14 cellular contexts compared by ENCODE assay signal in the genomic region with DNA sequence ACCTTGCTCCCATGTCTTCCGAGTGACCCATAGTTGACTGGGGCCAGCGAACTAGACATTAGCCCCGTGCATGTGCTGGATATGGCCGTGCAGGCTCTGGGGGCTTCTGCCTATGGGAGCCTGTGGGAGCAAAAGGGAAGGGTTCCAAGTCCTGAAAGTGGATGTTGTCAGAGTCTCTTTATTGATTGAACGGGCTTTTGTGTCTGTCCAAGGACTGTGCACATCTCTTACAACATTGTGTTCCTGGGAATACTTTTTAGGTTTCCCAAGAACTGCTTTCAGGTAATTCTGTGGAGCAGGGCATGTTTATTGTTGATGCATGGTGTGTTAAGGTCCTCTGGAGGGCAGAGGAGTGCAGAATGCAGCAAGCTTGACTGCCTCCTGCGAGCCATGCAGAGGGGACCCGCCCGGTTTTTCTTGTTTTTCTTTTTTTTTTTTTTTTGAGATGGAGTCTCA. TPM values are rescaled to one million over a fixed set of nuclear protein-coding genes. Genes with fewer than 3 reads are reported as not detected.
DNase-seq lines count a peak whose midpoint lies in the region; ATAC-seq, FAIRE-seq and TF ChIP-seq lines count a peak whose summit lies in the region.
"Had no signal": no experiment of that assay in that cellular context is flagged by ENCODE, and none has a peak within 500 bp of the region (broad histone marks: within the 10 kb centered on the region; RNA-seq: fewer than 3 reads in every experiment).

No MANE protein-coding gene starts in this region.

- H3K4me3 Mint-ChIP-seq in CD4-positive, CD25-positive, alpha-beta regulatory T cell, result peak overlapping the region in 3 of 4 donors; percentile 8 to 77 (median 59)

- no peak overlapping the region for H2BK120ac ChIP-seq in mesendoderm (ENCODE audit: low read depth, low read length)

- H3K79me1 ChIP-seq in mesendoderm (ENCODE audit: low read length), result peaks cover 12% of the 10 kb centered on the region

- CTCF ChIA-PET in GM12878 (lab: Yijun Ruan, JAX), result interaction anchor here (0.6 to 1.3 kb wide), 6 partner anchors 10 to 122 kb away, joined by 3 to 5 read pairs (median 3); no protein-coding TSS in a partner anchor

- H3K4me1 ChIP-seq in CD4-positive, CD25-positive, alpha-beta regulatory T cell (ENCODE audit: control insufficient read depth, insufficient read depth, low read length, poor library complexity, severe bottlenecking), result peaks cover 3% of the 10 kb centered on the region
- H3K4me1 ChIP-seq in GM12878 (ENCODE audit: control insufficient read depth, insufficient read depth, low read length), result 0 out of 2 replicates have a peak, but pooled peaks cover 5% of the 10 kb centered on the region
- peaks cover 5% of the 10 kb centered on the region for H3K4me1 ChIP-seq in mesendoderm (ENCODE audit: control insufficient read depth, low read depth, low read length)

- H3K79me2 ChIP-seq in GM12878 (ENCODE audit: control insufficient read depth, insufficient read depth, low read length), result no peaks in the 10 kb centered on the region
- no peaks in the 10 kb centered on the region for H3K79me2 ChIP-seq in mesendoderm (ENCODE audit: control insufficient read depth, insufficient read depth, low read length)

- H3K27ac ChIP-seq in CD4-positive, CD25-positive, alpha-beta regulatory T cell (ENCODE audit: insufficient read depth, low read length, poor library complexity, severe bottlenecking), result no peak overlapping the region
- no peak overlapping the region for H3K27ac ChIP-seq in GM12878 (ENCODE audit: control insufficient read depth, insufficient read depth)
- H3K27ac ChIP-seq in mesendoderm (ENCODE audit: low read depth, low read length), result no peak overlapping the region

- peaks cover 19% of the 10 kb centered on the region for H3K27me3 Mint-ChIP-seq in CD4-positive, CD25-positive, alpha-beta regulatory T cell

- peak overlapping the region in 1 of 3 donors; percentile 7 for H3K27ac Mint-ChIP-seq in CD4-positive, CD25-positive, alpha-beta regulatory T cell

- no peak for DNase-seq in CD4-positive, CD25-positive, alpha-beta regulatory T cell
- DNase-seq in GM13977 (ENCODE audit: low spot score), result no peak
- DNase-seq in GM12878 (ENCODE audit: low read depth, low spot score), result no peak
- peak; percentile 59 for DNase-seq in mesendoderm
- no peak for DNase-seq in foreskin melanocyte
- no peak for DNase-seq in activated CD4-positive, alpha-beta T cell treated with anti-CD3 and anti-CD28 coated beads for 4 hours
- DNase-seq in stimulated activated CD4-positive, alpha-beta T cell treated with anti-CD3 and anti-CD28 coated beads, Interleukin-12 subunit alpha, Interleukin-12 subunit beta, amount 100 ng/mL, for 4 hours, result no peak
- DNase-seq: activated T-cell treated with anti-CD3 and anti-CD28 coated beads for 4 hours, Karpas-422, left ventricle myocardium superior, NCI-H82, T-helper 2 cell had no signal

- no peak for TF ChIP-seq EP300 in GM12878 (IDR thresholded peaks at IDR 0.05; ENCODE audit: borderline replicate concordance in 1 of 2, control insufficient read depth in 1 of 2, low read depth in 2 of 2, low read length in 2 of 2)

- H3K4ac ChIP-seq in mesendoderm (ENCODE audit: low read depth, low read length), result no peak overlapping the region

- no peak overlapping the region for H4K5ac ChIP-seq in mesendoderm (ENCODE audit: low read length)

- no peak for FAIRE-seq in GM12878 (lab: Jason Lieb, UNC)

- H3K9me3 ChIP-seq in CD4-positive, CD25-positive, alpha-beta regulatory T cell (ENCODE audit: control insufficient read depth in 2 of 2, low read length in 2 of 2), result no peaks in the 10 kb centered on the region
- no peaks in the 10 kb centered on the region; the same call in 2 of the 3 replicates for H3K9me3 ChIP-seq in GM12878 (replicated peaks; ENCODE audit: control insufficient read depth, insufficient read depth, low read length)

- WGBS in GM12878 (ENCODE audit: insufficient coverage, insufficient replicate concordance, low lambda C conversion rate, missing lambda C conversion rate), result 39% methylated on average over 8 of the region's 8 CpGs
- no CpG with 5 or more reads among the region's 8 CpGs for whole genome bisulfite sequencing in mesendoderm (ENCODE audit: extremely low coverage, insufficient coverage, low lambda C conversion rate)

- H3K36me3 ChIP-seq in CD4-positive, CD25-positive, alpha-beta regulatory T cell (ENCODE audit: control insufficient read depth, insufficient read depth, low read length), result no peaks in the 10 kb centered on the region
- H3K36me3 ChIP-seq in GM12878 (ENCODE audit: control insufficient read depth in 2 of 2, insufficient read depth in 2 of 2, low read length in 1 of 2) (no peaks in the 10 kb centered on the region), mesendoderm (ENCODE audit: control insufficient read depth, insufficient read depth, low read length) (no peaks in the 10 kb centered on the region)

- H2BK15ac ChIP-seq in mesendoderm (replicated peaks; ENCODE audit: low read depth), result no peak overlapping the region

- H4K8ac ChIP-seq in mesendoderm (ENCODE audit: low read depth, low read length), result no peak overlapping the region

- no peak overlapping the region for H3K9ac ChIP-seq in GM12878 (ENCODE audit: control insufficient read depth, insufficient read depth, low read length)
- H3K9ac ChIP-seq in mesendoderm (ENCODE audit: low read length), result no peak overlapping the region

- H2AFZ ChIP-seq in GM12878 (ENCODE audit: control insufficient read depth, low read depth, low read length), result no peak overlapping the region

- H3K4me3 ChIP-seq in CD4-positive, CD25-positive, alpha-beta regulatory T cell (ENCODE audit: low read depth, low read length), result no peak overlapping the region
- H3K4me3 ChIP-seq in GM12878, result no peak overlapping the region
- no peak overlapping the region for H3K4me3 ChIP-seq in mesendoderm (ENCODE audit: low read length)

- H4K20me1 ChIP-seq in GM12878 (ENCODE audit: control insufficient read depth, insufficient read depth), result no peaks in the 10 kb centered on the region

- RAD21 ChIA-PET in GM12878 (lab: Charles Lee; ENCODE audit: unreplicated experiment), result interaction anchor here (0.8 to 3.9 kb wide), 3 partner anchors 25 to 89 kb away, joined by 3 to 19 read pairs (median 3); no protein-coding TSS in a partner anchor

- BruUV-seq in GM12878 (replicated peaks; lab: Mats Ljungman, UMichigan), result no TSS peak

- TF ChIP-seq CTCF in GM13977 (IDR thresholded peaks at IDR 0.05; ENCODE audit: extremely low read depth, insufficient read depth, missing control alignments) (peak; percentile 27), GM12878 (IDR thresholded peaks at IDR 0.05 in 2 of 3, conservative IDR thresholded peaks at IDR 0.05 in 1 of 3; ENCODE audit: control insufficient read depth in 2 of 3, extremely low read depth in 1 of 3, insufficient read depth in 1 of 3, low read depth in 3 of 3, low read length in 3 of 3) (peak in 2 of 3 experiments; percentile 22 to 25; a peak in 3 of 6 replicates)

- H3K23ac ChIP-seq in mesendoderm (ENCODE audit: low read length), result no peak overlapping the region

- no peak for TF ChIP-seq POLR2A in GM12878 (IDR thresholded peaks at IDR 0.05; ENCODE audit: low read depth, low read length)

- intact Hi-C loops in GM12878 (cut with micrococcal nuclease; ENCODE audit: unreplicated experiment), result no loop called here

- peaks cover 8% of the 10 kb centered on the region for H3K36me3 Mint-ChIP-seq in CD4-positive, CD25-positive, alpha-beta regulatory T cell

- POLR2A ChIA-PET in GM12878 (lab: Charles Lee), result interaction anchor here (0.6 to 0.8 kb wide), 2 partner anchors 43 to 94 kb away, joined by 3 to 7 read pairs; no protein-coding TSS in a partner anchor

- peak in 1 of 2 donors; percentile 27 for ATAC-seq in CD4-positive, CD25-positive, alpha-beta regulatory T cell (ENCODE audit: low read depth in 2 of 2)
- ATAC-seq in GM12878 (peak; percentile 23; the same call in 2 of the 3 replicates), GM19328 (IDR thresholded peaks at IDR 0.05; ENCODE audit: unreplicated experiment) (no peak)
- ATAC-seq: sciatic nerve had no signal

- no peak overlapping the region for H3K56ac ChIP-seq in mesendoderm (ENCODE audit: low read length)

- in situ Hi-C loops in GM13977 (cut with MboI; ENCODE audit: low pct_unique_long_range_greater_than_20kb, low sequenced_read_pairs, unreplicated experiment) (no loop called here), GM12878 (cut with MboI) (no loop called here)

- H3K4me2 ChIP-seq in GM12878 (ENCODE audit: control insufficient read depth, insufficient read depth) (no peak overlapping the region), mesendoderm (ENCODE audit: low read length) (no peak overlapping the region)

- H3K9me3 Mint-ChIP-seq in CD4-positive, CD25-positive, alpha-beta regulatory T cell, result no peaks in the 10 kb centered on the region

- no peak overlapping the region for H2AK5ac ChIP-seq in mesendoderm (ENCODE audit: low read length)

- peaks cover 0 to 82% (median 29%) of the 10 kb centered on the region in 4 donors for H3K4me1 Mint-ChIP-seq in CD4-positive, CD25-positive, alpha-beta regulatory T cell

- SMC1A ChIA-PET in GM12878 (lab: Charles Lee; ENCODE audit: uncharacterized antibody, unreplicated experiment), result interaction anchor here (0.6 to 1.2 kb wide), 2 partner anchors 92 to 105 kb away, joined by 3 read pairs; no protein-coding TSS in a partner anchor

- 0 out of 2 replicates have a peak, but pooled peaks have one; percentile 26 for TF ChIP-seq RAD21 in GM12878 (IDR thresholded peaks at IDR 0.05; ENCODE audit: insufficient read depth, low read depth, low read length)

- H2BK5ac ChIP-seq in mesendoderm (ENCODE audit: low read length), result no peak overlapping the region

- H3K27me3 ChIP-seq in CD4-positive, CD25-positive, alpha-beta regulatory T cell (ENCODE audit: control insufficient read depth, insufficient read depth, low read length), result peaks cover 6% of the 10 kb centered on the region
- H3K27me3 ChIP-seq in GM12878 (replicated peaks in 1 of 2; ENCODE audit: control insufficient read depth in 2 of 2, insufficient read depth in 2 of 2, low read length in 1 of 2) (no peaks in the 10 kb centered on the region), mesendoderm (ENCODE audit: insufficient read depth, low read length, poor library complexity) (no peaks in the 10 kb centered on the region)

- H3K18ac ChIP-seq in mesendoderm (ENCODE audit: low read length), result no peak overlapping the region

RNA-seq across cellular contexts. Expression of a gene that starts 5.0 kb away (rescaled TPM):
- 9.0 TPM for total RNA-seq in CD4-positive, CD25-positive, alpha-beta regulatory T cell
- polyA plus RNA-seq in CD4-positive, CD25-positive, alpha-beta regulatory T cell, result 10 to 100 TPM in 1 of 4 donors, 1 to 10 TPM in 3; 4.8 to 11.4 (median 6.8) TPM
- total RNA-seq in GM12878 (2013; cell fraction: nucleolus; rRNA removed), result 54.4 and 62.2 TPM in 2 replicates
- total RNA-seq in GM12878 (2014; rRNA removed) (0.44 and 0.68 TPM in 2 replicates), GM12878 (2014; rRNA removed; fragmentation: Illumina TruSeq; extraction: Trizol) (0.64 and 0.67 TPM in 2 replicates), GM12878 (2021) (0.80 and 1.4 TPM in 2 replicates)
- 2.2 TPM for polyA plus RNA-seq in GM12878 (2011; ENCODE audit: low read depth)
- polyA plus RNA-seq in GM12878 (2011; rRNA removed) (10.6 and 12.1 TPM in 2 replicates), GM12878 (2014; fragmentation: Illumina TruSeq; extraction: Trizol) (0.48 and 0.54 TPM in 2 replicates), GM12878 (2014; fragmentation: Nextera tagmentation; extraction: Ambion mirVana) (under 1 TPM; 0.02 to 0.09 TPM), GM12878 (2014; rRNA removed) (0.44 and 0.46 TPM in 2 replicates), GM12878 (2016; fragmentation: Nextera tagmentation; extraction: Ambion mirVana) (under 1 TPM in 1 of 2 experiments, not detected in 1; 0.40 TPM)
- polyA plus RNA-seq in GM12878 (2011; cell fraction: cytosol; rRNA removed), result 10.5 and 11.1 TPM in 2 replicates
- 14.3 and 15.3 TPM in 2 replicates for polyA plus RNA-seq in GM12878 (2011; cell fraction: nucleus; rRNA removed)
- polyA plus RNA-seq in GM12878 (2012), result 2.9 and 4.0 TPM in 2 replicates
- 16.5 and 20.3 TPM in 2 replicates for polyA minus RNA-seq in GM12878 (2011; rRNA and poly(A)+ RNA removed)
- 6.3 and 7.3 TPM in 2 replicates for polyA minus RNA-seq in GM12878 (2011; cell fraction: cytosol; rRNA and poly(A)+ RNA removed)
- 16.9 and 28.9 TPM in 2 replicates for polyA minus RNA-seq in GM12878 (2011; cell fraction: nucleus; rRNA and poly(A)+ RNA removed)
- 6.3 TPM for polyA plus RNA-seq in mesendoderm (2013, experiment 1 of 2)
- polyA plus RNA-seq in mesendoderm (2013, experiment 2 of 2), result 6.0 TPM

RNA-seq across cellular contexts. Expression of a gene that starts 44.7 kb away (rescaled TPM):
- 4.1 TPM for total RNA-seq in CD4-positive, CD25-positive, alpha-beta regulatory T cell
- 1 to 10 TPM; 1.6 to 8.7 (median 3.3) TPM for polyA plus RNA-seq in CD4-positive, CD25-positive, alpha-beta regulatory T cell
- total RNA-seq in GM12878 (2013; cell fraction: nucleolus; rRNA removed), result 0.19 and 0.49 TPM in 2 replicates
- total RNA-seq in GM12878 (2014; rRNA removed) (0.54 and 0.73 TPM in 2 replicates), GM12878 (2014; rRNA removed; fragmentation: Illumina TruSeq; extraction: Trizol) (0.60 and 0.72 TPM in 2 replicates), GM12878 (2021) (0.87 and 1.2 TPM in 2 replicates)
- polyA plus RNA-seq in GM12878 (2011; ENCODE audit: low read depth), result 1.3 TPM
- polyA plus RNA-seq in GM12878 (2011; rRNA removed) (0.75 and 0.76 TPM in 2 replicates), GM12878 (2014; fragmentation: Illumina TruSeq; extraction: Trizol) (0.74 and 0.90 TPM in 2 replicates), GM12878 (2014; fragmentation: Nextera tagmentation; extraction: Ambion mirVana) (under 1 TPM; 0.40 to 0.56 TPM), GM12878 (2014; rRNA removed) (0.67 and 1.1 TPM in 2 replicates), GM12878 (2016; fragmentation: Nextera tagmentation; extraction: Ambion mirVana) (under 1 TPM; 0.24 to 0.33 TPM)
- 0.27 TPM in 2 replicates for polyA plus RNA-seq in GM12878 (2011; cell fraction: cytosol; rRNA removed)
- 0.52 and 0.86 TPM in 2 replicates for polyA plus RNA-seq in GM12878 (2011; cell fraction: nucleus; rRNA removed)
- 0.88 and 1.7 TPM in 2 replicates for polyA plus RNA-seq in GM12878 (2012)
- 0.52 and 0.59 TPM in 2 replicates for polyA minus RNA-seq in GM12878 (2011; rRNA and poly(A)+ RNA removed)
- not detected in 2 replicates for polyA minus RNA-seq in GM12878 (2011; cell fraction: cytosol; rRNA and poly(A)+ RNA removed)
- polyA minus RNA-seq in GM12878 (2011; cell fraction: nucleus; rRNA and poly(A)+ RNA removed), result 0.97 and 1.4 TPM in 2 replicates
- 0.01 TPM for polyA plus RNA-seq in mesendoderm (2013, experiment 1 of 2)
- not detected for polyA plus RNA-seq in mesendoderm (2013, experiment 2 of 2)

RNA-seq across cellular contexts. Expression of a gene that starts 56.5 kb away (rescaled TPM):
- 7.4 TPM for total RNA-seq in CD4-positive, CD25-positive, alpha-beta regulatory T cell
- polyA plus RNA-seq in CD4-positive, CD25-positive, alpha-beta regulatory T cell, result 1 to 10 TPM; 1.7 to 6.7 (median 3.5) TPM
- 2.3 and 2.7 TPM in 2 replicates for total RNA-seq in GM12878 (2013; cell fraction: nucleolus; rRNA removed)
- 4.0 and 6.4 TPM in 2 replicates for total RNA-seq in GM12878 (2014; rRNA removed)
- 3.0 and 3.8 TPM in 2 replicates for total RNA-seq in GM12878 (2014; rRNA removed; fragmentation: Illumina TruSeq; extraction: Trizol)
- total RNA-seq in GM12878 (2021), result 3.5 and 3.9 TPM in 2 replicates
- 3.9 TPM for polyA plus RNA-seq in GM12878 (2011; ENCODE audit: low read depth)
- polyA plus RNA-seq in GM12878 (2011; rRNA removed), result 5.6 TPM in 2 replicates
- 4.0 and 4.3 TPM in 2 replicates for polyA plus RNA-seq in GM12878 (2011; cell fraction: cytosol; rRNA removed)
- 7.1 and 7.3 TPM in 2 replicates for polyA plus RNA-seq in GM12878 (2011; cell fraction: nucleus; rRNA removed)
- 3.0 and 4.0 TPM in 2 replicates for polyA plus RNA-seq in GM12878 (2012)
- polyA plus RNA-seq in GM12878 (2014; fragmentation: Illumina TruSeq; extraction: Trizol), result 4.1 and 4.8 TPM in 2 replicates
- 1 to 10 TPM; 1.9 to 2.3 TPM for polyA plus RNA-seq in GM12878 (2014; fragmentation: Nextera tagmentation; extraction: Ambion mirVana)
- 2.6 and 3.5 TPM in 2 replicates for polyA plus RNA-seq in GM12878 (2014; rRNA removed)
- 1 to 10 TPM in 1 of 2 experiments, under 1 TPM in 1; 0.50 to 1.5 TPM for polyA plus RNA-seq in GM12878 (2016; fragmentation: Nextera tagmentation; extraction: Ambion mirVana)
- 6.4 and 8.5 TPM in 2 replicates for polyA minus RNA-seq in GM12878 (2011; rRNA and poly(A)+ RNA removed)
- 2.3 and 2.8 TPM in 2 replicates for polyA minus RNA-seq in GM12878 (2011; cell fraction: cytosol; rRNA and poly(A)+ RNA removed)
- polyA minus RNA-seq in GM12878 (2011; cell fraction: nucleus; rRNA and poly(A)+ RNA removed), result 8.0 and 9.4 TPM in 2 replicates
- polyA plus RNA-seq in mesendoderm (2013, experiment 1 of 2), result 0.42 TPM
- 0.41 TPM for polyA plus RNA-seq in mesendoderm (2013, experiment 2 of 2)
